Comparison of ENCODE assay signal across 8 cellular contexts in genomic region chr15:64883997-64884511, GRCh38. TPM values are rescaled to one million over a fixed set of nuclear protein-coding genes. Genes with fewer than 3 reads are reported as not detected.
A peak's percentile ranks its signal among the peaks of the same experiment; 100 is the strongest.
DNase-seq lines count a peak whose midpoint lies in the region; ATAC-seq and TF ChIP-seq lines count a peak whose summit lies in the region.

No MANE protein-coding gene starts in this region.

- H3K27me3 Mint-ChIP-seq in glutamatergic neuron (ENCODE audit: unreplicated experiment) = peaks cover 2% of the 10 kb centered on the region

- TF ChIP-seq CTCF in GM13977 (IDR thresholded peaks at IDR 0.05; ENCODE audit: extremely low read depth, insufficient read depth, missing control alignments) = no peak
- no peak for TF ChIP-seq CTCF in glutamatergic neuron (IDR thresholded peaks at IDR 0.05; ENCODE audit: partially characterized antibody, unreplicated experiment)

- H3K4me3 Mint-ChIP-seq in glutamatergic neuron (ENCODE audit: unreplicated experiment) = peak overlapping the region; percentile 28

- no peaks in the 10 kb centered on the region for H3K9me3 Mint-ChIP-seq in glutamatergic neuron (ENCODE audit: unreplicated experiment)

- in situ Hi-C loops in GM13977 (cut with MboI; ENCODE audit: low pct_unique_long_range_greater_than_20kb, low sequenced_read_pairs, unreplicated experiment) = no loop called here

- H3K4me1 Mint-ChIP-seq in glutamatergic neuron (ENCODE audit: low read depth, unreplicated experiment) = peaks cover 13% of the 10 kb centered on the region

- DNase-seq in GM13977 (ENCODE audit: low spot score) = peak; percentile 65
- peak; percentile 82 for DNase-seq in RKO (ENCODE audit: low spot score)
- DNase-seq in activated gamma-delta T cell treated with Interleukin-2 at 50 U/mL for 16 hours = peak; percentile 75
- no peak for DNase-seq in glutamatergic neuron
- peak; percentile 64 for DNase-seq in skeletal muscle cell (ENCODE audit: low read depth)

- no peak overlapping the region for H3K27ac Mint-ChIP-seq in glutamatergic neuron (ENCODE audit: unreplicated experiment)

- H3K4me3 ChIP-seq in skeletal muscle cell (ENCODE audit: low read depth, low read length) = no peak overlapping the region

- peaks cover 4% of the 10 kb centered on the region for H3K36me3 Mint-ChIP-seq in glutamatergic neuron (ENCODE audit: unreplicated experiment)

- peak; percentile 74 for ATAC-seq in HG02642 (IDR thresholded peaks at IDR 0.05; ENCODE audit: poor library complexity, unreplicated experiment)
- no peak for ATAC-seq in HG03039 (IDR thresholded peaks at IDR 0.05; ENCODE audit: unreplicated experiment)
- no peak for ATAC-seq in GM18519 (IDR thresholded peaks at IDR 0.05; ENCODE audit: low FRiP score, unreplicated experiment)

RNA-seq across cellular contexts. Expression of gene ANKDD1A, which starts 27.6 kb away (rescaled TPM):
- 6.8 TPM for total RNA-seq in glutamatergic neuron (ENCODE audit: unreplicated experiment)

RNA-seq across cellular contexts. Expression of gene PLEKHO2, which starts 42.3 kb away (rescaled TPM):
- 18.0 TPM for total RNA-seq in glutamatergic neuron (ENCODE audit: unreplicated experiment)

RNA-seq across cellular contexts. Expression of gene PIF1, which starts 58.6 kb away (rescaled TPM):
- total RNA-seq in glutamatergic neuron (ENCODE audit: unreplicated experiment) = 8.6 TPM
